In genomic region chr1:175319112-175319911, GRCh38 we compare ENCODE assay signal across 8 cellular contexts.
DNase-seq lines count a peak whose midpoint lies in the region; ATAC-seq and TF ChIP-seq lines count a peak whose summit lies in the region.

No MANE protein-coding gene starts in this region.

- H3K9me3 ChIP-seq in WERI-Rb-1 (ENCODE audit: severe bottlenecking) (no peaks in the 10 kb centered on the region), breast epithelium (no peaks in the 10 kb centered on the region)

- H3K27me3 ChIP-seq in WERI-Rb-1 (ENCODE audit: insufficient read depth, low read depth, severe bottlenecking): no peaks in the 10 kb centered on the region
- H3K27me3 ChIP-seq in breast epithelium: no peaks in the 10 kb centered on the region

- H3K36me3 ChIP-seq in WERI-Rb-1: no peaks in the 10 kb centered on the region
- no peaks in the 10 kb centered on the region for H3K36me3 ChIP-seq in breast epithelium

- H3K27ac ChIP-seq in WERI-Rb-1 (no peak overlapping the region), breast epithelium (peak overlapping the region; percentile 69 to 80)

- intact Hi-C loops in breast epithelium (cut with DNase I; ENCODE audit: low total_unique reads): no loop called here

- H3K4me1 ChIP-seq in breast epithelium: no peaks in the 10 kb centered on the region

- DNase-seq in GM04504 (ENCODE audit: low read depth) (peak; percentile 40), NCI-H1930 (lab: John Stamatoyannopoulos, UW) (peak; percentile 37 to 47), WERI-Rb-1 (peak; percentile 83), breast epithelium (ENCODE audit: low spot score in 2 of 2) (peak; percentile 67 to 79), islet precursor cell (peak; percentile 87)
- peak; percentile 24 to 51 for DNase-seq in stimulated activated CD4-positive, alpha-beta T cell treated with anti-CD3 and anti-CD28 coated beads, Interleukin-15, amount 100 ng/mL, for 48 hours (ENCODE audit: low read depth in 2 of 2)

- TF ChIP-seq CTCF in WERI-Rb-1 (IDR thresholded peaks at IDR 0.05; ENCODE audit: low read depth, low read length): peak; percentile 96
- peak in 2 of 3 donors; percentile 85 to 90 for TF ChIP-seq CTCF in breast epithelium (IDR thresholded peaks at IDR 0.05)

- ATAC-seq in HG02623 (IDR thresholded peaks at IDR 0.05; ENCODE audit: unreplicated experiment) (peak; percentile 82), HG03025 (IDR thresholded peaks at IDR 0.05; ENCODE audit: low FRiP score, unreplicated experiment) (no peak)

- no peak for TF ChIP-seq POLR2A in breast epithelium (IDR thresholded peaks at IDR 0.05)

- H3K4me3 ChIP-seq in WERI-Rb-1 (ENCODE audit: low read depth, low read length): no peak overlapping the region
- no peak overlapping the region for H3K4me3 ChIP-seq in breast epithelium
